ENCODE assay signal across 1 cellular context in the genomic region with DNA sequence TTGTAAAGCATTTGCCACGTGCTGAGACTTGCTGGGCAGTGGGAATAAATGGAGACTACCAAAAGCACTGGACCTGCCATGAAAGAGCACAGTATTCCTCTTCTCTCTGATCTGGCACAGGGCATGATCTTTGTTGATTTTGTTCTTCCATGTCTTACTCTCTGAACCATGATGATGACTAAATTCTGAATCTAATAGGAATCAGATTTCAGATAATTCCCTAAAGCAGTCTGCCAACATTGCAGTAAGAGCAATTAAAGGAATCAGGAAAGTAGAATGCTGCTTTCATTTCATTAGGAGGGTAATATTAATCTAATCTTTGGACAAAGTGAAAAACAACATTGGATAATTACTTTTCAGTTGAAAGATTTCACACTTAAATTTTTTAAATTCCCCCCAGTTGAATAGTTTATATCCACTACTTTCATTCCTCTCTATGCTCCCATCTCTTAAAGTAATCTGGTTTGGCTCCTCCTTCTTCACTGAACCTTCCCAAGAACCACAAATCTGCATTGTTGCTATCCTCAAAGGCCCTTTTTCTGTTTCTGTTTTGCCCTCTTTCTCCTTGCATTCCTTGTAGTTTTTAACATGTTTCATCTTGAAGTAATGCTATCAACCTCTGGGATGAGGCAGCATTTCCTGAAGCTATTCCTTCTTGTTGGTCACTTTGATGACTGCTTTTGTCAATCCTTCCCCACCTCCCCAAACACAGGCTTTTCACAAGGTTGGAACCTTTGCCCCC.
TF ChIP-seq lines count a peak whose summit lies in the region.

No MANE protein-coding gene starts in this region.

TF ChIP-seq in K562, 482 proteins besides CTCF, POLR2A, EP300 and RAD21 (continued from another document):
- TF ChIP-seq ZNF592 (IDR thresholded peaks at IDR 0.05) (no peak), ZBTB40 (IDR thresholded peaks at IDR 0.05) (no peak), ZBTB40 (CRISPR knock-in tag; IDR thresholded peaks at IDR 0.05) (no peak), BCOR (IDR thresholded peaks at IDR 0.05) (no peak), TAF7 (tag; IDR thresholded peaks at IDR 0.05) (no peak), ZNF354B (CRISPR knock-in tag; IDR thresholded peaks at IDR 0.05) (no peak), THRA (IDR thresholded peaks at IDR 0.05) (no peak), HNRNPK (IDR thresholded peaks at IDR 0.05; ENCODE audit: low read depth, low read length, poor library complexity, severe bottlenecking) (no peak), SMAD1 (IDR thresholded peaks at IDR 0.05; ENCODE audit: low read depth, low read length, partially characterized antibody) (no peak), ZNF707 (CRISPR knock-in tag; conservative IDR thresholded peaks at IDR 0.05) (no peak), ZNF224 (CRISPR knock-in tag; IDR thresholded peaks at IDR 0.05) (no peak), CGGBP1 (CRISPR knock-in tag; IDR thresholded peaks at IDR 0.05) (no peak), HNRNPH1 (optimal IDR thresholded peaks at IDR 0.05; ENCODE audit: low read depth, low read length) (no peak), MEF2A (IDR thresholded peaks at IDR 0.05; ENCODE audit: control insufficient read depth, low read depth, low read length) (no peak), FOXA3 (CRISPR knock-in tag; conservative IDR thresholded peaks at IDR 0.05 in 1 of 2, IDR thresholded peaks at IDR 0.05 in 1 of 2) (no peak)
- TF ChIP-seq, protein P1, sequence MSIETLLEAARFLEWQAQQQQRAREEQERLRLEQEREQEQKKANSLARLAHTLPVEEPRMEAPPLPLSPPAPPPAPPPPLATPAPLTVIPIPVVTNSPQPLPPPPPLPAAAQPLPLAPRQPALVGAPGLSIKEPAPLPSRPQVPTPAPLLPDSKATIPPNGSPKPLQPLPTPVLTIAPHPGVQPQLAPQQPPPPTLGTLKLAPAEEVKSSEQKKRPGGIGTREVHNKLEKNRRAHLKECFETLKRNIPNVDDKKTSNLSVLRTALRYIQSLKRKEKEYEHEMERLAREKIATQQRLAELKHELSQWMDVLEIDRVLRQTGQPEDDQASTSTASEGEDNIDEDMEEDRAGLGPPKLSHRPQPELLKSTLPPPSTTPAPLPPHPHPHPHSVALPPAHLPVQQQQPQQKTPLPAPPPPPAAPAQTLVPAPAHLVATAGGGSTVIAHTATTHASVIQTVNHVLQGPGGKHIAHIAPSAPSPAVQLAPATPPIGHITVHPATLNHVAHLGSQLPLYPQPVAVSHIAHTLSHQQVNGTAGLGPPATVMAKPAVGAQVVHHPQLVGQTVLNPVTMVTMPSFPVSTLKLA (conservative IDR thresholded peaks at IDR 0.05): no peak
TF ChIP-seq in K562: peak in this region for 0.
